ENCODE assay signal across 8 cellular contexts in genomic region chr10:72364239-72364777, GRCh38. TPM values are rescaled to one million over a fixed set of nuclear protein-coding genes. Genes with fewer than 3 reads are reported as not detected.
A peak's percentile ranks its signal among the peaks of the same experiment; 100 is the strongest.
DNase-seq lines count a peak whose midpoint lies in the region; ATAC-seq, FAIRE-seq and TF ChIP-seq lines count a peak whose summit lies in the region.

No MANE protein-coding gene starts in this region.

- H3K79me2 ChIP-seq in hepatocyte, result no peaks in the 10 kb centered on the region

- no peaks in the 10 kb centered on the region for H3K9me2 ChIP-seq in hepatocyte (replicated peaks; ENCODE audit: insufficient read depth)

- H3K4me1 ChIP-seq in hepatocyte (ENCODE audit: insufficient read depth) (peaks cover 6% of the 10 kb centered on the region), gastrocnemius medialis (peaks cover 5 to 9% of the 10 kb centered on the region in 2 donors)

- 17% methylated on average over 12 of the region's 12 CpGs for WGBS in hepatocyte (ENCODE audit: low lambda C conversion rate, missing lambda C conversion rate)

- FAIRE-seq in GM12892 (lab: Jason Lieb, UNC), result peak; percentile 99

- H3K27ac ChIP-seq in hepatocyte, result peak overlapping the region; percentile 5
- peak overlapping the region in 3 of 4 donors; percentile 13 to 62 (median 34) for H3K27ac ChIP-seq in gastrocnemius medialis

- DNase-seq in GM12892 (ENCODE audit: insufficient read length) (peak; percentile 70), NCI-H2029 treated with DMSO at 0.1 percent for 48 hours (lab: John Stamatoyannopoulos, UW) (peak; percentile 60), T-helper 22 cell (ENCODE audit: low read depth) (peak; percentile 66), astrocyte of the cerebellum (ENCODE audit: low read depth) (peak; percentile 88), hepatocyte (ENCODE audit: low spot score) (peak; percentile 93), gastrocnemius medialis (peak; percentile 66 to 81), cortex of kidney (lab: John Stamatoyannopoulos, UW) (no peak)

- H3K4me3 ChIP-seq in astrocyte of the cerebellum (ENCODE audit: low read depth, low read length) (no peak overlapping the region), hepatocyte (no peak overlapping the region), gastrocnemius medialis (peak overlapping the region in 2 of 4 donors; percentile 22 to 39)

- no peaks in the 10 kb centered on the region for H4K20me1 ChIP-seq in hepatocyte (ENCODE audit: insufficient read depth, poor library complexity, severe bottlenecking)

- H3K27me3 ChIP-seq in hepatocyte, result no peaks in the 10 kb centered on the region
- H3K27me3 ChIP-seq in gastrocnemius medialis, result no peaks in the 10 kb centered on the region

- in situ Hi-C loops in astrocyte of the cerebellum (cut with HindIII; ENCODE audit: low sequenced_read_pairs) (no loop called here), gastrocnemius medialis (cut with MboI; ENCODE audit: low sequenced_read_pairs in 4 of 4) (loop anchor here (5.0 to 25.0 kb wide), 5 partner anchors 323 to 798 kb away; partner anchors contain the start of genes ECD (in 4 of the 4), FAM149B1 (in 4 of the 4) and MCU (in 3 of the 4))

- peak; percentile 96 for TF ChIP-seq CTCF in astrocyte of the cerebellum (IDR thresholded peaks at IDR 0.05; ENCODE audit: low read depth, low read length, missing control alignments)
- TF ChIP-seq CTCF in hepatocyte (IDR thresholded peaks at IDR 0.05; ENCODE audit: poor library complexity), result peak; percentile 92
- peak; percentile 85 to 93 (median 90) for TF ChIP-seq CTCF in gastrocnemius medialis (IDR thresholded peaks at IDR 0.05 in 4 of 5, conservative IDR thresholded peaks at IDR 0.05 in 1 of 5)

- intact Hi-C loops in gastrocnemius medialis (cut with DNase I; ENCODE audit: low total_unique reads), result loop anchor here (1.0 to 2.0 kb wide), 2 partner anchors 470 to 511 kb away; no protein-coding TSS in a partner anchor

- H3K36me3 ChIP-seq in hepatocyte (replicated peaks; ENCODE audit: insufficient read depth, low read depth), result no peaks in the 10 kb centered on the region
- H3K36me3 ChIP-seq in gastrocnemius medialis, result peaks cover 0 to 31% of the 10 kb centered on the region in 2 donors

- peak overlapping the region; percentile 50 for H2AFZ ChIP-seq in hepatocyte

- peak overlapping the region; percentile 64 for H3K4me2 ChIP-seq in hepatocyte

- ATAC-seq in HG02885 (IDR thresholded peaks at IDR 0.05; ENCODE audit: poor library complexity, unreplicated experiment) (peak; percentile 88), gastrocnemius medialis (peak; percentile 90 to 98)

- TF ChIP-seq POLR2A in GM12892 (IDR thresholded peaks at IDR 0.05; ENCODE audit: low read depth, low read length), result peak; percentile 66
- no peak for TF ChIP-seq POLR2A in gastrocnemius medialis (IDR thresholded peaks at IDR 0.05)

- H3K9me3 ChIP-seq in hepatocyte (ENCODE audit: low read depth), result no peaks in the 10 kb centered on the region
- no peaks in the 10 kb centered on the region for H3K9me3 ChIP-seq in gastrocnemius medialis

RNA-seq across cellular contexts. Expression of gene DNAJB12, which starts 9.6 kb away (rescaled TPM):
- 9.9 TPM for polyA plus RNA-seq in GM12892 (2012; ENCODE audit: missing spikeins)
- total RNA-seq in hepatocyte (31.0 and 33.5 TPM in 2 replicates), gastrocnemius medialis (10 to 100 TPM; 35.8 to 49.7 (median 39.0) TPM)
- polyA plus RNA-seq in hepatocyte, result 40.3 and 41.5 TPM in 2 replicates
